In the genomic region with DNA sequence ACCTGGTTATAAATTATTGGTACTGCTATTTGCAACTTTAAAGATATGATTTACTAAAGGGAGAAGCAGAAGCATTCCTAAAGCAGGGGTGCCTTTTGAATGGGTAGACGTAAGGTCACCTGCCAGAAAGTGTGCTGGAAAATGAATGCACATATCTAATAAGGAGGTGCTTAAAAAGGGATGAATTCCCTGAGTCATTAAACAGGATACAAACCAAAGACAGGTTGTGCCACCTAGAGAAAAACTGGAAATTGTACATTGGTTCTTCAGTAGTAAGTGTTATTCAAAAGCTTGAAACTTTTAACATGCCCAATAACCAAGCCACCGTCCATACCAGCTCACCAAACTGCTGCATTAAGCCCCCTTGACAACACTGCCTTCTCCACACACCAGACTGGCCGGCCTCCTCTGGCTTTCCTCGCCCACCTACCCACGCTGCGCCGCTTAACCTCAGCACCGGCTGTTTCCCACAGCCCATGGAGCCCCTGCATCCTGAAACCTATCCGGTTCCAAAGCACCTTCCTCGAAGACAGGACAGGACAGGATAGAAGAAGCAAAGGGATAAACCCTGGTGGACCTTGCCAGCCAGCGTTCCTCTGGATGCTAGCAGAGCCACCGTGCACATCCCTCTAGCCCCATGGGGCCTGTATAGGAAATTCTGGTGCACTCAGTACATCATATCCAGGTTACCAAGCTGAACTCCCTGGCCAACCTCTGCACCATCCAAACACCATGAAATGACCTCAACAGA, we compare ENCODE assay signal across 9 cellular contexts.
DNase-seq lines count a peak whose midpoint lies in the region; ATAC-seq and TF ChIP-seq lines count a peak whose summit lies in the region.
"Had no signal": no experiment of that assay in that cellular context is flagged by ENCODE, and none has a peak within 500 bp of the region (broad histone marks: within the 10 kb centered on the region; RNA-seq: fewer than 3 reads in every experiment).

No MANE protein-coding gene starts in this region.

- peak overlapping the region; percentile 89 for H3K4me3 ChIP-seq in right cardiac atrium (ENCODE audit: low read length)
- peak overlapping the region; percentile 89 for H3K4me3 ChIP-seq in urinary bladder (ENCODE audit: low read depth, low read length)
- H3K4me3 ChIP-seq in spleen = peak overlapping the region in 4 of 8 donors; percentile 53 to 81 (median 60)

- H3K4me3 Mint-ChIP-seq in activated naive CD8-positive, alpha-beta T cell = peak overlapping the region; percentile 89
- peak overlapping the region; percentile 71 for H3K4me3 Mint-ChIP-seq in memory B cell

- peaks cover 6% of the 10 kb centered on the region for H3K27me3 Mint-ChIP-seq in activated naive CD8-positive, alpha-beta T cell
- H3K27me3 Mint-ChIP-seq in memory B cell = peaks cover 18% of the 10 kb centered on the region

- WGBS in right cardiac atrium = 32% methylated on average over 12 of the region's 12 CpGs
- 43% methylated on average over 12 of the region's 12 CpGs for WGBS in urinary bladder
- 37 to 48% (median 41%) methylated on average over 12 of the region's 12 CpGs for WGBS in spleen, 5 donors

- ATAC-seq in right cardiac atrium (peak in 1 of 2 donors; percentile 15), left ventricle myocardium superior (no peak), memory B cell (ENCODE audit: low read depth) (no peak)

- no peaks in the 10 kb centered on the region for H3K36me3 Mint-ChIP-seq in activated naive CD8-positive, alpha-beta T cell
- H3K36me3 Mint-ChIP-seq in memory B cell = no peaks in the 10 kb centered on the region

- TF ChIP-seq POLR2A in spleen (IDR thresholded peaks at IDR 0.05) = no peak

- intact Hi-C loops in right cardiac atrium (cut with DNase I) (no loop called here), left ventricle myocardium superior (cut with micrococcal nuclease) (no loop called here), spleen (cut with DNase I; ENCODE audit: low total_unique reads) (no loop called here)

- H3K27me3 ChIP-seq in right cardiac atrium (ENCODE audit: control insufficient read depth, insufficient read depth) = no peaks in the 10 kb centered on the region
- peaks cover 0 to 76% (median 21%) of the 10 kb centered on the region in 7 donors for H3K27me3 ChIP-seq in spleen (replicated peaks in 1 of 7)

- H3K27ac ChIP-seq in right cardiac atrium (ENCODE audit: low read length) (no peak overlapping the region), urinary bladder (ENCODE audit: low read depth) (no peak overlapping the region), spleen (no peak overlapping the region)

- TF ChIP-seq CTCF in spleen (IDR thresholded peaks at IDR 0.05 in 8 of 11, conservative IDR thresholded peaks at IDR 0.05 in 3 of 11) = no peak

- peaks cover 21% of the 10 kb centered on the region for H3K4me1 Mint-ChIP-seq in activated naive CD8-positive, alpha-beta T cell (ENCODE audit: low read depth)
- H3K4me1 Mint-ChIP-seq in memory B cell = peaks cover 13% of the 10 kb centered on the region

- H3K36me3 ChIP-seq in urinary bladder (ENCODE audit: insufficient read depth) (no peaks in the 10 kb centered on the region), spleen (no peaks in the 10 kb centered on the region)

- no peaks in the 10 kb centered on the region for H3K9me3 Mint-ChIP-seq in activated naive CD8-positive, alpha-beta T cell (ENCODE audit: low read depth)
- H3K9me3 Mint-ChIP-seq in memory B cell = no peaks in the 10 kb centered on the region

- no peak overlapping the region for H3K27ac Mint-ChIP-seq in activated naive CD8-positive, alpha-beta T cell
- no peak overlapping the region for H3K27ac Mint-ChIP-seq in memory B cell

- DNase-seq in right cardiac atrium (no peak), left ventricle myocardium superior (no peak), memory B cell (ENCODE audit: low spot score in 2 of 2) (no peak), spleen (no peak), GM03348 (ENCODE audit: low spot score) (no peak)
- no peak for DNase-seq in activated CD4-positive, CD25-positive, alpha-beta regulatory T cell treated with anti-CD3 and anti-CD28 coated beads, Interleukin-2, amount 50 U/mL, for 72 hours
- DNase-seq: GDM1 had no signal

- no peaks in the 10 kb centered on the region for H3K9me3 ChIP-seq in right cardiac atrium (ENCODE audit: control insufficient read depth, low read length)
- no peaks in the 10 kb centered on the region for H3K9me3 ChIP-seq in spleen

- peaks cover 3% of the 10 kb centered on the region for H3K4me1 ChIP-seq in right cardiac atrium (ENCODE audit: control insufficient read depth, insufficient read depth, low read length)
- no peaks in the 10 kb centered on the region for H3K4me1 ChIP-seq in urinary bladder (ENCODE audit: insufficient read depth)
- H3K4me1 ChIP-seq in spleen = peaks cover 0 to 24% (median 15%) of the 10 kb centered on the region in 6 donors
